Comparison of ENCODE assay signal across 1 cellular context in the genomic region with DNA sequence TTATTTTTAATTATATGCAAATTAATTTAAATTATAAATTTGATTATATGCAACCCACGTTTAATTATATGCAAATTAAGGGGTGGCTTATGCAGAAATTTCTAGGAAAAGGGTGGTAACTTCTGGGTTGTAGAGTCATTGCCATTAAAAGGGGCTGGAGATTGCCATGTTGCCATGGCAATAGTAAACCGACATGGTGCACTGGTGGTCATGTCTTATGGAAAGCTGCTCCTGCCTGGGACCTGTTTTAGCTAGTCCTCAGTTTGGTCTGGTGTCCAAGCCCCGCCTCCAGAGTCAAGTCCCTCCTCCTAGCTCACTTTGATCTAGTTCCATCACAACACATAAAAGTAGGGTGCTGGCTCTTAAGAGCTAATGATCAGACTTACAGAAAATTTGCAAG.
TF ChIP-seq lines count a peak whose summit lies in the region.

No MANE protein-coding gene starts in this region.

TF ChIP-seq in A549, 52 proteins besides CTCF, POLR2A, EP300 and RAD21 (continued from another document):
- TF ChIP-seq BHLHE40 (IDR thresholded peaks at IDR 0.05; ENCODE audit: low read depth, low read length) (no peak), JUNB (IDR thresholded peaks at IDR 0.05) (no peak), PHF8 (IDR thresholded peaks at IDR 0.05; ENCODE audit: borderline replicate concordance, low read depth) (no peak), RFX5 (IDR thresholded peaks at IDR 0.05) (no peak), HEYL (CRISPR knock-in tag; IDR thresholded peaks at IDR 0.05) (no peak), MAZ (IDR thresholded peaks at IDR 0.05; ENCODE audit: borderline replicate concordance, low read depth, low read length) (no peak)
